In the genomic region with DNA sequence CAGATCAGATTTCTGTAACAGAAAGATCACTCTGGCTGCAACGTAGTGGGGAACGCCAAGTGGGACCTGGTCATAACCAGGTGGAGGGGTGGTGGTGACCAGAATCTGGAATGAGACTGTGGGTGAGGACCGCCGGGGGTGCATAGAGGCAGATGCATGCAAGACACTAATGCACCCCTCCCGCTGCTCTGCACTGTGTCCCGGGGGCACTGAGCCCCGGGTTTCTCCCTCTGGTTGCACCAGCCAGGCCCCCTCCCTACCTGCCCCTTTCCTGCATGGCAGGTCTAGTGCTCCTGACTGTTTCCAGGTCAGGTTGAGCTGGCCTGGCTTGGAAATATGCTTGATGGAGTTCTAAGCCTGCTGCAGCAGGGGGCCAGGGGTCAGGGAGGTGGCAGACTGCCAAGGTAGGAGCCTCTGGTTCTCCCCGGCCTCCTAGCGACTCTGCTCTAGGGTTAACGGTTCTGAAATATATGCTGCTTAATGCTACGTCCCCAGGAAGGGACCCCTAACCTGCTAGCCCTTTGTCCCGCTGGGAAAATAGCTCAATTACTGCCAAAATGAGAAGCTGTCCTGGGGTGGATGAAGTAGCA, we compare ENCODE assay signal across 18 cellular contexts.
DNase-seq lines count a peak whose midpoint lies in the region; ATAC-seq lines count a peak whose summit lies in the region.
"Had no signal": no experiment of that assay in that cellular context is flagged by ENCODE, and none has a peak within 500 bp of the region (broad histone marks: within the 10 kb centered on the region; RNA-seq: fewer than 3 reads in every experiment).

No MANE protein-coding gene starts in this region.

- peak overlapping the region; percentile 4 for H3K27ac Mint-ChIP-seq in memory B cell
- H3K27ac Mint-ChIP-seq: CD8-positive, alpha-beta T cell; HFFc6; T-cell had no signal

- no peak overlapping the region for H3K4me3 Mint-ChIP-seq in memory B cell
- H3K4me3 Mint-ChIP-seq: CD8-positive, alpha-beta T cell; HFFc6; T-cell had no signal

- H3K27me3 Mint-ChIP-seq in memory B cell = peaks cover 2% of the 10 kb centered on the region
- H3K27me3 Mint-ChIP-seq: T-cell had no signal

- ATAC-seq in left ventricle myocardium superior (no peak), Right ventricle myocardium inferior (no peak), memory B cell (ENCODE audit: low read depth) (no peak), GM19467 (IDR thresholded peaks at IDR 0.05; ENCODE audit: unreplicated experiment) (no peak), GM18498 (IDR thresholded peaks at IDR 0.05; ENCODE audit: unreplicated experiment) (no peak), GM19035 (IDR thresholded peaks at IDR 0.05; ENCODE audit: unreplicated experiment) (no peak)
- ATAC-seq: CD8-positive, alpha-beta T cell; HepG2; T-cell had no signal

- H3K9me3 Mint-ChIP-seq in memory B cell = no peaks in the 10 kb centered on the region

- peaks cover 6% of the 10 kb centered on the region for H3K36me3 Mint-ChIP-seq in memory B cell
- H3K36me3 Mint-ChIP-seq: CD8-positive, alpha-beta T cell; T-cell had no signal

- intact Hi-C loops in left ventricle myocardium superior (cut with micrococcal nuclease) = no loop called here
- intact Hi-C loops in Right ventricle myocardium inferior (cut with DNase I) = no loop called here

- DNase-seq in NCI-H1417 (lab: John Stamatoyannopoulos, UW) (peak in 2 of 3 experiments; percentile 12 to 50), NCI-H1417 treated with DMSO at 0.1 percent for 48 hours (lab: John Stamatoyannopoulos, UW) (no peak), left ventricle myocardium superior (peak; percentile 10), Right ventricle myocardium inferior (ENCODE audit: missing footprints) (no peak), memory B cell (ENCODE audit: low spot score in 2 of 2) (no peak)
- DNase-seq: CD8-positive, alpha-beta T cell; DND-41; GOT3; HFFc6; KG1; NCI-H1694 treated with DMSO at 0.1 percent for 48 hours; NCI-H2171; OCI-M1; T-cell had no signal

- H3K4me1 Mint-ChIP-seq in memory B cell = peaks cover 33% of the 10 kb centered on the region

Comparison
In these comparisons a context has a peak if more than half of its experiments do, and no peak if none do; other contexts are left out.
1. DNase-seq: peak in NCI-H1417 (2 of 3) and left ventricle myocardium superior (single experiment); none in NCI-H1417 treated with DMSO at 0.1 percent for 48 hours (single experiment), Right ventricle myocardium inferior (single experiment) and memory B cell (0 of 2).